18 cellular contexts compared by ENCODE assay signal in the genomic region with DNA sequence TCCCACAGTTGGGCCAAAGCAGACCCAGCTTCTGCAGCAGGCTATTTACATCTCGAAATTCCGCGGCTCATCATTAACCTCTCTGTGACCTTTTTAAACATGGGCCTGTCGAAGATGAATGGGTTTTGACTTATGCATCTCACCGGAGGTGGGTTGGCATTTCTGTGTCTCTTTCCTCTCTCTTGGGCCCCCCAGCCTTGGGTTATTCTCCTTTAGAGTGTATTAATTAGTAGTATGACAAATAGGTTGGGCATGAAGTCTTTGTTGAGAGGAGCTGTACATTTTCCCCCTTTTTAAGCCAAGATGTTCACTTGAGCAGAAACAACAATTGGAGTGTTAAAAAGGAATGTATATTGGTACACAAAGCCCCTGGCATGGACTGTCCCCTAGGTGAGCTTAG. TPM values are rescaled to one million over a fixed set of nuclear protein-coding genes. Genes with fewer than 3 reads are reported as not detected.
DNase-seq lines count a peak whose midpoint lies in the region; ATAC-seq and TF ChIP-seq lines count a peak whose summit lies in the region.
"Had no signal": no experiment of that assay in that cellular context is flagged by ENCODE, and none has a peak within 500 bp of the region (broad histone marks: within the 10 kb centered on the region; RNA-seq: fewer than 3 reads in every experiment).

No MANE protein-coding gene starts in this region.

- intact Hi-C loops in A673 (cut with micrococcal nuclease; ENCODE audit: unreplicated experiment) = no loop called here

- H4K91ac ChIP-seq in neuronal stem cell (ENCODE audit: low read depth, low read length, poor library complexity) = no peak overlapping the region

- no peak overlapping the region for H2AFZ ChIP-seq in neuronal stem cell (ENCODE audit: low read length)

- no peak overlapping the region for H3K4ac ChIP-seq in neuronal stem cell (ENCODE audit: low read length)

- H3K36me3 ChIP-seq in A673 (ENCODE audit: insufficient read depth, low read length, poor library complexity, severe bottlenecking) (peaks cover 19% of the 10 kb centered on the region), neuronal stem cell (replicated peaks in 1 of 2; ENCODE audit: control insufficient read depth in 2 of 2, insufficient read depth in 2 of 2, low read length in 2 of 2) (peaks cover 0 to 18% of the 10 kb centered on the region in 2 donors)

- ATAC-seq in stimulated activated naive CD8-positive, alpha-beta T cell treated with anti-CD3 and anti-CD28 coated beads, Interleukin-15, Interleukin-2, amounts not matched to agents 100 U/mL and 50 U/mL, for 24 hours = no peak
- no peak for ATAC-seq in GM18498 (IDR thresholded peaks at IDR 0.05; ENCODE audit: unreplicated experiment)

- H3K9ac ChIP-seq in neuronal stem cell (ENCODE audit: low read depth, low read length, poor library complexity) = peak overlapping the region; percentile 53

- CTCF ChIA-PET in A673 (lab: Charles Lee) = no interaction called here

- H2BK15ac ChIP-seq in neuronal stem cell (ENCODE audit: low read length) = no peak overlapping the region

- no peak overlapping the region for H2BK12ac ChIP-seq in neuronal stem cell (ENCODE audit: low read length)

- WGBS in neuronal stem cell (ENCODE audit: extremely low coverage in 2 of 2, insufficient read length in 2 of 2, insufficient replicate concordance in 1 of 2), 2 donors = no CpG with 5 or more reads among the region's 5 CpGs

- no peaks in the 10 kb centered on the region for H3K79me1 ChIP-seq in neuronal stem cell (ENCODE audit: low read depth, low read length)

- H3K4me2 ChIP-seq in neuronal stem cell (ENCODE audit: insufficient read depth, low read length, poor library complexity, severe bottlenecking) = no peak overlapping the region

- DNase-seq in A673 (ENCODE audit: low spot score) (no peak), MV-4-11 (lab: John Stamatoyannopoulos, UW) (peak; percentile 21), astrocyte of the hippocampus (ENCODE audit: low read depth, low spot score) (peak; percentile 81), neuronal stem cell (ENCODE audit: low spot score) (no peak), NCI-H2196 (lab: John Stamatoyannopoulos, UW; ENCODE audit: unreplicated experiment) (no peak), D341Med (ENCODE audit: low spot score) (no peak)
- DNase-seq in stimulated activated naive CD8-positive, alpha-beta T cell treated with anti-CD3 and anti-CD28 coated beads, Interleukin-15, Interleukin-2, amounts not matched to agents 100 U/mL and 50 U/mL, for 24 hours = no peak
- DNase-seq: COR-L47, DMS79, KG1, MG63, NCI-H1105, NCI-H2029, NCI-H2171 treated with DMSO at 0.1 percent for 48 hours, NCI-H510A treated with DMSO at 0.1 percent for 48 hours, RPMI8226 had no signal

- no TSS peak for BruUV-seq in A673 (replicated peaks; lab: Mats Ljungman, UMichigan)

- POLR2A ChIA-PET in A673 (lab: Charles Lee; ENCODE audit: low non-redundant PET) = interaction anchor here (0.6 kb wide), 1 partner anchor 257 kb away, joined by 5 read pairs; no protein-coding TSS in a partner anchor

- H2BK5ac ChIP-seq in neuronal stem cell (ENCODE audit: low read length) = no peak overlapping the region

- no peak overlapping the region for H3K4me3 ChIP-seq in A673 (ENCODE audit: low read depth, low read length, poor library complexity, severe bottlenecking)
- H3K4me3 ChIP-seq in neuronal stem cell (ENCODE audit: low read length in 2 of 2) = peak overlapping the region in 1 of 2 donors; percentile 52
- H3K4me3 ChIP-seq: MG63 had no signal

- H3K23ac ChIP-seq in neuronal stem cell (ENCODE audit: low read depth, low read length, poor library complexity) = no peak overlapping the region

- TF ChIP-seq CTCF in A673 (conservative IDR thresholded peaks at IDR 0.05; ENCODE audit: low read depth, low read length) = no peak

- no peak overlapping the region for H2AK5ac ChIP-seq in neuronal stem cell (ENCODE audit: low read depth, low read length)

- no peaks in the 10 kb centered on the region for H3K27me3 ChIP-seq in A673 (replicated peaks; ENCODE audit: insufficient read depth, low read depth, low read length, poor library complexity)
- no peaks in the 10 kb centered on the region for H3K27me3 ChIP-seq in neuronal stem cell (ENCODE audit: control insufficient read depth in 3 of 3, insufficient read depth in 3 of 3, low read depth in 1 of 3, low read length in 3 of 3)
- H3K27me3 ChIP-seq: MG63 had no signal

- no peak overlapping the region for H3K14ac ChIP-seq in neuronal stem cell (ENCODE audit: low read length)

- no peak overlapping the region for H4K8ac ChIP-seq in neuronal stem cell (ENCODE audit: low read depth, low read length)

- H3K4me1 ChIP-seq in A673 (ENCODE audit: insufficient read depth, low read length, poor library complexity, severe bottlenecking) (peaks cover 65% of the 10 kb centered on the region), neuronal stem cell (ENCODE audit: control insufficient read depth in 2 of 2, insufficient read depth in 1 of 2, low read depth in 1 of 2, low read length in 2 of 2) (peaks cover 24 to 28% of the 10 kb centered on the region in 2 donors)

- no peak overlapping the region for H2BK120ac ChIP-seq in neuronal stem cell (ENCODE audit: low read depth, low read length)

- H3K18ac ChIP-seq in neuronal stem cell (ENCODE audit: low read length) = no peak overlapping the region

- H3K9me3 ChIP-seq in A673 (ENCODE audit: low read depth, low read length, poor library complexity, severe bottlenecking) = no peaks in the 10 kb centered on the region
- H3K9me3 ChIP-seq in neuronal stem cell (replicated peaks in 1 of 2; ENCODE audit: control insufficient read depth in 2 of 2, insufficient read depth in 1 of 2, low read depth in 1 of 2, low read length in 2 of 2) = no peaks in the 10 kb centered on the region
- H3K9me3 ChIP-seq: MG63 had no signal

- H3K27ac ChIP-seq in A673 (ENCODE audit: low read depth, low read length, poor library complexity, severe bottlenecking) = peak overlapping the region; percentile 55
- H3K27ac ChIP-seq in neuronal stem cell (replicated peaks; ENCODE audit: low read length) = no peak overlapping the region

RNA-seq across cellular contexts. Expression of a gene that starts 9.8 kb away (rescaled TPM):
- total RNA-seq in A673 (2021) = 50.1 and 63.9 TPM in 2 replicates
- polyA plus RNA-seq in neuronal stem cell (2013, experiment 1 of 2) = 0.98 TPM
- 1.0 TPM for polyA plus RNA-seq in neuronal stem cell (2013, experiment 2 of 2)
- polyA plus RNA-seq: CD14-positive monocyte had no signal

Comparison
In these comparisons a context has a peak if more than half of its experiments do, and no peak if none do; other contexts are left out.
1. DNase-seq: peak in MV-4-11 (single experiment) and astrocyte of the hippocampus (single experiment); none in A673 (single experiment), neuronal stem cell (single experiment), NCI-H2196 (single experiment), stimulated activated naive CD8-positive, alpha-beta T cell treated with anti-CD3 and anti-CD28 coated beads, Interleukin-15, Interleukin-2, amounts not matched to agents 100 U/mL and 50 U/mL, for 24 hours (single experiment) and D341Med (single experiment).